In the genomic region with DNA sequence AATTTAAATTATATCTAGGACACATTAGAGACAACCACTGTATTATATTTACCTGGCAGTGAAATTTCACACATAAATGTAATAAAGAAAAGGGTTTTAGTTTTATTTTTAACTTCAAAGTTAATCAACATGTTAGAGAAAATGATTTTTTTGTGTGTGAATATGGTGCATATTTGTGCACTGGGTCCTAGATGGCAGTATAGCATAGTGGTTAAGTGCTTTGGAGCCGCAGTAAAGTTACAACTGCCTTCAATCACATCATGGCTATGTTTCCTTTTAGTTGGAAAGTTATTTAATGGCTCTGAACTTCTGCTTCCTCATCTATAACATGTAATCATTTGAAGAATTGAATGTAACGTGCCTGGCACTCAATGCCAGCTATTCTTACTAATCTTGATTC, we compare ENCODE assay signal across 9 cellular contexts.
DNase-seq lines count a peak whose midpoint lies in the region; ATAC-seq and TF ChIP-seq lines count a peak whose summit lies in the region.
"Had no signal": no experiment of that assay in that cellular context is flagged by ENCODE, and none has a peak within 500 bp of the region (broad histone marks: within the 10 kb centered on the region; RNA-seq: fewer than 3 reads in every experiment).

No MANE protein-coding gene starts in this region.

- POLR2A ChIA-PET in HEK293 (lab: Yijun Ruan, JAX), result no interaction called here

- no peak overlapping the region for H3K27ac ChIP-seq in HEK293 (ENCODE audit: extremely low read depth, low read depth, low read length)
- no peak overlapping the region for H3K27ac ChIP-seq in VCaP

- H3K4me3 ChIP-seq in HEK293 (ENCODE audit: low read depth, low read length), result no peak overlapping the region

- peaks cover 30 to 48% of the 10 kb centered on the region in 2 donors for H3K4me1 Mint-ChIP-seq in immature natural killer cell

- H3K36me3 ChIP-seq in HEK293 (ENCODE audit: control insufficient read depth in 2 of 2, insufficient read depth in 1 of 2, low read length in 2 of 2), result no peaks in the 10 kb centered on the region

- ATAC-seq in GM21381 (IDR thresholded peaks at IDR 0.05; ENCODE audit: unreplicated experiment), result no peak
- ATAC-seq in GM19023 (IDR thresholded peaks at IDR 0.05; ENCODE audit: unreplicated experiment), result no peak
- ATAC-seq: activated CD4-positive, CD25-positive, alpha-beta regulatory T cell treated with anti-CD3 and anti-CD28 coated beads, Interleukin-2, amount 50 U/mL, for 24 hours had no signal

- H3K4me3 Mint-ChIP-seq in immature natural killer cell, result no peak overlapping the region

- no peaks in the 10 kb centered on the region for H3K9me3 Mint-ChIP-seq in immature natural killer cell

- CTCF ChIA-PET in HEK293 (lab: Yijun Ruan, JAX), result no interaction called here

- no peak overlapping the region for H3K27ac Mint-ChIP-seq in immature natural killer cell

- peaks cover 2% of the 10 kb centered on the region; the same call in 1 of the 2 replicates for H3K4me1 ChIP-seq in HEK293 (ENCODE audit: control insufficient read depth, insufficient read depth, low read length)

- TF ChIP-seq CTCF in HEK293 (tag by site-specific recombination; IDR thresholded peaks at IDR 0.05) (no peak), VCaP (conservative IDR thresholded peaks at IDR 0.05) (peak; percentile 42)

- H3K36me3 Mint-ChIP-seq in immature natural killer cell, result peaks cover 10 to 13% (median 12%) of the 10 kb centered on the region in 3 donors

- no peaks in the 10 kb centered on the region for H3K27me3 Mint-ChIP-seq in immature natural killer cell (ENCODE audit: low read depth in 3 of 3)

- H3K9me3 ChIP-seq in HEK293 (ENCODE audit: control insufficient read depth, insufficient read depth, low read depth, low read length), result no peaks in the 10 kb centered on the region

- peak; percentile 8 for DNase-seq in CD1c-positive myeloid dendritic cell (ENCODE audit: extremely low spot score)
- DNase-seq in immature natural killer cell, result peak in 2 of 3 donors; percentile 19 to 25
- no peak for DNase-seq in NCI-H1105 treated with DMSO at 0.1 percent for 48 hours (lab: John Stamatoyannopoulos, UW)
- DNase-seq in stimulated activated CD4-positive, alpha-beta T cell treated with anti-CD3 and anti-CD28 coated beads, Interleukin-4, amount 100 ng/mL, for 1 hour, result no peak

TF ChIP-seq in HEK293, 187 proteins besides CTCF, POLR2A, EP300 and RAD21:
- TF ChIP-seq ZNF426 (tag by site-specific recombination; IDR thresholded peaks at IDR 0.05) (no peak), ZNF654 (tag by site-specific recombination; IDR thresholded peaks at IDR 0.05; ENCODE audit: low read depth) (0 out of 2 replicates have a peak, but pooled peaks have one; percentile 5)

Comparison
In these comparisons a context has a peak if more than half of its experiments do, and no peak if none do; other contexts are left out.
1. DNase-seq: peak in CD1c-positive myeloid dendritic cell (single experiment) and immature natural killer cell (2 of 3); none in NCI-H1105 treated with DMSO at 0.1 percent for 48 hours (single experiment) and stimulated activated CD4-positive, alpha-beta T cell treated with anti-CD3 and anti-CD28 coated beads, Interleukin-4, amount 100 ng/mL, for 1 hour (single experiment).